ENCODE assay signal across 8 cellular contexts in genomic region chr5:141982626-141983025, GRCh38. TPM values are rescaled to one million over a fixed set of nuclear protein-coding genes. Genes with fewer than 3 reads are reported as not detected.
"Had no signal": no experiment of that assay in that cellular context is flagged by ENCODE, and none has a peak within 500 bp of the region (broad histone marks: within the 10 kb centered on the region; RNA-seq: fewer than 3 reads in every experiment).

No MANE protein-coding gene starts in this region.

- DNase-seq: H9, HCEC 1CT, IMR-90 had no signal

- H3K4me1 Mint-ChIP-seq: GM23338, H9 had no signal

- H3K4me2 ChIP-seq: GM23338 had no signal

- H3K27ac Mint-ChIP-seq: GM23338, H9 had no signal

- H3K27ac ChIP-seq: HL-60 had no signal

- H3K4me3 Mint-ChIP-seq: GM23338, H9 had no signal

- H3K4me3 ChIP-seq: GM23338, K562 had no signal

- ATAC-seq: GM23338, K562 had no signal

- FAIRE-seq: H1, H54, K562 had no signal

- H3K9me3 Mint-ChIP-seq: GM23338, H9 had no signal

RNA-seq across cellular contexts. Expression of gene PCDH12, which starts 24.6 kb away (rescaled TPM):
- total RNA-seq: H9 had no signal
